ENCODE assay signal across 16 cellular contexts in the genomic region with DNA sequence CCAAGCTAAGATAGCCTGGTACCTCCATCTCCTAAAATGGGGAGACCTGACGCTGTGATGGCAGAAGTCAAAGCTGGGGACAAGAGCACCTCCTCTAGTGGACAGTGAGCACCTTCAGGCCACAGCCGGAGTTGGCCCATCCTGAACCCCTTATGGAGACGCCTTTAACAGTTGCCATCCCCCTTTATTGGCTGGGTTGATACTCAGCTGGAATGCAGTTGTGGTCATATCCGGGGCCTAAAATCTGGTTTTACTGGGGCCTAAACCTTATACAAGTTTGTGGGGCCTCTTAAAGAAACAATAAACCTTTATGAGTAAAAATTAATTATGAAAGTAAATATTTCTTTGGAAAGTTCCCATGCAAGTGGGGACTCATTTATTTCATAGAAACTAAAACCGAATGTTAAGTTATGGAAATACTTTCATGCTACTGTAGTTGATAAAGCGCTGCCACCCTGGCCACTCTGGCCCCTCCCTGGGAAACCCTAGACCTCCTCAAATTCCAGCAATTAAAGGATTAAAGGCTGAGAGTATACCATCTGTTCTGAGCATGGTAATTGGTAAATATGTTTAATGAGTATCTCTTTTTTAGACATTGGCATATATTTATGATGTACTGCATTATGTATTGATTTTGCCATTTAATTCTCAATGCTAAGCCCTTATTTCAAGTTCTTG.
"Had no signal": no experiment of that assay in that cellular context is flagged by ENCODE, and none has a peak within 500 bp of the region (broad histone marks: within the 10 kb centered on the region; RNA-seq: fewer than 3 reads in every experiment).

No MANE protein-coding gene starts in this region.

- H3K27me3 ChIP-seq: brain microvascular endothelial cell, right lobe of liver, testis had no signal

- H3K27ac Mint-ChIP-seq: activated B cell treated with CpG ODN at 0.5 μM for 24 hours; activated CD4-positive, alpha-beta T cell treated with anti-CD3 and anti-CD28 coated beads, Interleukin-2, amount 10 ng/mL, durations not matched to agents 24 days and 14 days; activated naive CD8-positive, alpha-beta T cell treated with anti-CD3 and anti-CD28 coated beads for 36 hours; stimulated activated naive CD8-positive, alpha-beta T cell treated with anti-CD3 and anti-CD28 coated beads, Interleukin-15, amount 100 ng/mL, for 72 hours had no signal

- H3K4me1 Mint-ChIP-seq: activated B cell treated with CpG ODN at 0.5 μM for 24 hours; activated CD4-positive, alpha-beta T cell treated with anti-CD3 and anti-CD28 coated beads, Interleukin-2, amount 10 ng/mL, durations not matched to agents 24 days and 14 days; activated naive CD8-positive, alpha-beta T cell treated with anti-CD3 and anti-CD28 coated beads for 36 hours; central memory CD8-positive, alpha-beta T cell; stimulated activated naive CD8-positive, alpha-beta T cell treated with anti-CD3 and anti-CD28 coated beads, Interleukin-15, amount 100 ng/mL, for 72 hours had no signal

- DNase-seq: activated B cell treated with CpG ODN at 0.5 μM for 24 hours; activated CD4-positive, alpha-beta T cell treated with anti-CD3 and anti-CD28 coated beads, Interleukin-2, amount 10 ng/mL, durations not matched to agents 24 days and 14 days; activated CD8-positive, alpha-beta memory T cell treated with anti-CD3 and anti-CD28 coated beads, Interleukin-2, amount 50 U/mL, for 48 hours; activated gamma-delta T cell treated with Interleukin-2 at 50 U/mL for 16 hours; activated naive CD8-positive, alpha-beta T cell treated with anti-CD3 and anti-CD28 coated beads for 36 hours; brain microvascular endothelial cell; effector CD8-positive, alpha-beta T cell; head of caudate nucleus; lower lobe of right lung; right lobe of liver; stimulated activated CD4-positive, alpha-beta T cell treated with anti-CD3 and anti-CD28 coated beads, Interleukin-1b, Interleukin-23, amount 100 ng/mL, for 48 hours; stimulated activated naive CD8-positive, alpha-beta T cell treated with anti-CD3 and anti-CD28 coated beads, Interleukin-15, amount 100 ng/mL, for 72 hours; T-helper 2 cell; testis had no signal

- H3K4me3 ChIP-seq: lower lobe of right lung, right lobe of liver, testis had no signal

- H3K36me3 Mint-ChIP-seq: activated naive CD8-positive, alpha-beta T cell treated with anti-CD3 and anti-CD28 coated beads for 36 hours had no signal

- H3K9me3 ChIP-seq: lower lobe of right lung, right lobe of liver, testis had no signal

- H3K9me3 Mint-ChIP-seq: activated B cell treated with CpG ODN at 0.5 μM for 24 hours; activated CD4-positive, alpha-beta T cell treated with anti-CD3 and anti-CD28 coated beads, Interleukin-2, amount 10 ng/mL, durations not matched to agents 24 days and 14 days; activated naive CD8-positive, alpha-beta T cell treated with anti-CD3 and anti-CD28 coated beads for 36 hours; central memory CD8-positive, alpha-beta T cell; neural crest cell; stimulated activated naive CD8-positive, alpha-beta T cell treated with anti-CD3 and anti-CD28 coated beads, Interleukin-15, amount 100 ng/mL, for 72 hours had no signal

- H3K4me1 ChIP-seq: right lobe of liver had no signal

- H3K4me3 Mint-ChIP-seq: activated B cell treated with CpG ODN at 0.5 μM for 24 hours; activated CD4-positive, alpha-beta T cell treated with anti-CD3 and anti-CD28 coated beads, Interleukin-2, amount 10 ng/mL, durations not matched to agents 24 days and 14 days; activated naive CD8-positive, alpha-beta T cell treated with anti-CD3 and anti-CD28 coated beads for 36 hours; central memory CD8-positive, alpha-beta T cell; neural crest cell; stimulated activated naive CD8-positive, alpha-beta T cell treated with anti-CD3 and anti-CD28 coated beads, Interleukin-15, amount 100 ng/mL, for 72 hours had no signal

- H3K36me3 ChIP-seq: brain microvascular endothelial cell, lower lobe of right lung, right lobe of liver had no signal

- H3K27ac ChIP-seq: brain microvascular endothelial cell, lower lobe of right lung, right lobe of liver had no signal
